15 cellular contexts compared by ENCODE assay signal in the genomic region with DNA sequence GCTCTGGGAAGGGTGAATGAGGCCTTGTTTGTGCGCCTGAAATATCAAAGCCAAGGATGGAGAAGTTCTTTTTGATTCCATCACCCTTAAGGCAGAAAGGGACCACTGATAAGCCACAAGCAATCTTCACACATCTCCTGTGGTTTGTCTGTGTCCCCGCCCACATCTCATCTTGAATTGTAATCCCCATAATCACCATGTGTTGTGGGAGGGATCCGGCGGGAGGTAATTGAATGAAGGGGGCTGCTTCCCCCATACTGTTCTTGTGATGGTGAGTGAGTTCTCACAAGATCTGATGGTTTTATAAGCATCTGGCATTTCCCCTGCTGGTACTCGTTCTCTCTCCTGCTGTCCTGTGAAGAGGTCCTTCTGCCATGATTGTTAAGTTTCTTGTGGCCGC.
"Had no signal": no experiment of that assay in that cellular context is flagged by ENCODE, and none has a peak within 500 bp of the region (broad histone marks: within the 10 kb centered on the region; RNA-seq: fewer than 3 reads in every experiment).

No MANE protein-coding gene starts in this region.

- H3K27ac ChIP-seq: foreskin keratinocyte, skin epidermis, testis, tibial nerve, upper lobe of right lung had no signal

- H3K4me3 ChIP-seq: skin epidermis, testis, tibial nerve, upper lobe of right lung had no signal

- ATAC-seq: foreskin keratinocyte; left colon; natural killer cell; stimulated activated naive B cell treated with anti-CD40 and anti-IgM and Interleukin-4, amounts not matched to agents 10 μg/mL and 1 μg/mL and 100 μg/mL, for 72 hours; stimulated activated naive CD8-positive, alpha-beta T cell treated with anti-CD3 and anti-CD28 coated beads, Interleukin-15, amount 100 ng/mL, for 72 hours; upper lobe of right lung had no signal

- H3K36me3 ChIP-seq: tibial nerve, upper lobe of right lung had no signal

- H3K4me1 ChIP-seq: foreskin keratinocyte, testis, upper lobe of right lung had no signal

- H3K27me3 ChIP-seq: foreskin keratinocyte, testis, tibial nerve, upper lobe of right lung had no signal

- H3K9me3 ChIP-seq: testis, tibial nerve, upper lobe of right lung had no signal

- DNase-seq: erythroblast; foreskin keratinocyte; kidney; left colon; mammary epithelial cell; natural killer cell; posterior cingulate gyrus; stimulated activated CD4-positive, alpha-beta T cell treated with anti-CD3 and anti-CD28 coated beads, Interleukin-2, amount 100 ng/mL, for 24 hours; stimulated activated CD4-positive, alpha-beta T cell treated with anti-CD3 and anti-CD28 coated beads, Interleukin-4, amount 100 ng/mL, for 4 hours; stimulated activated naive B cell treated with anti-CD40 and anti-IgM and Interleukin-4, amounts not matched to agents 10 μg/mL and 1 μg/mL and 100 μg/mL, for 72 hours; stimulated activated naive CD8-positive, alpha-beta T cell treated with anti-CD3 and anti-CD28 coated beads, Interleukin-15, amount 100 ng/mL, for 72 hours; testis; upper lobe of right lung had no signal
